Comparison of ENCODE assay signal across 11 cellular contexts in genomic region chr13:94154362-94154761, GRCh38.
DNase-seq lines count a peak whose midpoint lies in the region; FAIRE-seq and TF ChIP-seq lines count a peak whose summit lies in the region.
"Had no signal": no experiment of that assay in that cellular context is flagged by ENCODE, and none has a peak within 500 bp of the region (broad histone marks: within the 10 kb centered on the region; RNA-seq: fewer than 3 reads in every experiment).

No MANE protein-coding gene starts in this region.

- H3K27me3 Mint-ChIP-seq in activated T-helper 1 cell treated with anti-CD3 and anti-CD28 coated beads, Interleukin-12 subunit alpha, Interleukin-12 subunit beta, Interleukin-2, Interleukin-4 antibody, amounts not matched to agents 30 ng/mL and 10 ng/mL and 1 ng/mL, durations not matched to agents 14 hours and 24 hours and 36 hours (ENCODE audit: insufficient read depth), result peaks cover 2% of the 10 kb centered on the region

- H3K36me3 ChIP-seq in brain microvascular endothelial cell (replicated peaks), result no peaks in the 10 kb centered on the region
- H3K36me3 ChIP-seq in thyroid gland, result no peaks in the 10 kb centered on the region
- H3K36me3 ChIP-seq: HAP-1, heart left ventricle had no signal

- no peaks in the 10 kb centered on the region for H3K4me1 Mint-ChIP-seq in activated T-helper 1 cell treated with anti-CD3 and anti-CD28 coated beads, Interleukin-12 subunit alpha, Interleukin-12 subunit beta, Interleukin-2, Interleukin-4 antibody, amounts not matched to agents 30 ng/mL and 10 ng/mL and 1 ng/mL, durations not matched to agents 14 hours and 24 hours and 36 hours (ENCODE audit: low read depth)

- H3K4me3 ChIP-seq in brain microvascular endothelial cell (ENCODE audit: low read depth, low read length) (no peak overlapping the region), thyroid gland (replicated peaks in 1 of 3) (no peak overlapping the region)
- H3K4me3 ChIP-seq: HAP-1, heart left ventricle had no signal

- TF ChIP-seq POLR2A in thyroid gland (IDR thresholded peaks at IDR 0.05), result no peak

- H3K4me3 Mint-ChIP-seq in activated T-helper 1 cell treated with anti-CD3 and anti-CD28 coated beads, Interleukin-12 subunit alpha, Interleukin-12 subunit beta, Interleukin-2, Interleukin-4 antibody, amounts not matched to agents 30 ng/mL and 10 ng/mL and 1 ng/mL, durations not matched to agents 14 hours and 24 hours and 36 hours, result no peak overlapping the region

- in situ Hi-C loops in brain microvascular endothelial cell (cut with HindIII; ENCODE audit: low pct_ligation_motif_present, low sequenced_read_pairs), result no loop called here

- H3K9me3 Mint-ChIP-seq in activated T-helper 1 cell treated with anti-CD3 and anti-CD28 coated beads, Interleukin-12 subunit alpha, Interleukin-12 subunit beta, Interleukin-2, Interleukin-4 antibody, amounts not matched to agents 30 ng/mL and 10 ng/mL and 1 ng/mL, durations not matched to agents 14 hours and 24 hours and 36 hours, result no peaks in the 10 kb centered on the region

- H3K4me1 ChIP-seq in thyroid gland, result peaks cover 0 to 7% of the 10 kb centered on the region in 2 donors
- H3K4me1 ChIP-seq: HAP-1, heart left ventricle had no signal

- H3K36me3 Mint-ChIP-seq in activated T-helper 1 cell treated with anti-CD3 and anti-CD28 coated beads, Interleukin-12 subunit alpha, Interleukin-12 subunit beta, Interleukin-2, Interleukin-4 antibody, amounts not matched to agents 30 ng/mL and 10 ng/mL and 1 ng/mL, durations not matched to agents 14 hours and 24 hours and 36 hours (ENCODE audit: low read depth), result no peaks in the 10 kb centered on the region

- H3K27ac Mint-ChIP-seq in activated T-helper 1 cell treated with anti-CD3 and anti-CD28 coated beads, Interleukin-12 subunit alpha, Interleukin-12 subunit beta, Interleukin-2, Interleukin-4 antibody, amounts not matched to agents 30 ng/mL and 10 ng/mL and 1 ng/mL, durations not matched to agents 14 hours and 24 hours and 36 hours, result no peak overlapping the region

- no peak for FAIRE-seq in HTR-8/SVneo (lab: Jason Lieb, UNC)

- no peaks in the 10 kb centered on the region for H3K9me3 ChIP-seq in thyroid gland
- H3K9me3 ChIP-seq: HAP-1, heart left ventricle had no signal

- no peaks in the 10 kb centered on the region for H3K27me3 ChIP-seq in brain microvascular endothelial cell (replicated peaks)
- H3K27me3 ChIP-seq in thyroid gland, result no peaks in the 10 kb centered on the region
- H3K27me3 ChIP-seq: heart left ventricle had no signal

- intact Hi-C loops in thyroid gland (cut with DNase I), result no loop called here
- intact Hi-C loops in activated T-helper 1 cell treated with anti-CD3 and anti-CD28 coated beads, Interleukin-12 subunit alpha, Interleukin-12 subunit beta, Interleukin-2, Interleukin-4 antibody, amounts not matched to agents 30 ng/mL and 10 ng/mL and 1 ng/mL, durations not matched to agents 14 hours and 24 hours and 36 hours (cut with micrococcal nuclease), result no loop called here

- H3K27ac ChIP-seq in brain microvascular endothelial cell (no peak overlapping the region), thyroid gland (no peak overlapping the region)
- H3K27ac ChIP-seq: heart left ventricle had no signal

- DNase-seq in HTR-8/SVneo (ENCODE audit: insufficient read length, low spot score) (peak; percentile 3), brain microvascular endothelial cell (peak; percentile 32), kidney tubule cell (ENCODE audit: low spot score) (peak; percentile 2), thyroid gland (peak; percentile 80 to 84), T1000 (lab: John Stamatoyannopoulos, UW) (no peak), NCI-H2227 (lab: John Stamatoyannopoulos, UW; ENCODE audit: unreplicated experiment) (no peak)
- DNase-seq in activated T-helper 1 cell treated with anti-CD3 and anti-CD28 coated beads, Interleukin-12 subunit alpha, Interleukin-12 subunit beta, Interleukin-2, Interleukin-4 antibody, amounts not matched to agents 30 ng/mL and 10 ng/mL and 1 ng/mL, durations not matched to agents 14 hours and 24 hours and 36 hours (ENCODE audit: low spot score), result no peak
- DNase-seq: activated T-cell treated with anti-CD3 and anti-CD28 coated beads, Interleukin-2, amount 50 U/mL, for 1 hour; stimulated activated CD4-positive, alpha-beta T cell treated with anti-CD3 and anti-CD28 coated beads, Interleukin-12 subunit alpha, Interleukin-12 subunit beta, amount 100 ng/mL, for 4 hours had no signal

- TF ChIP-seq CTCF in brain microvascular endothelial cell (IDR thresholded peaks at IDR 0.05; ENCODE audit: low read depth, low read length, missing control alignments) (no peak), thyroid gland (IDR thresholded peaks at IDR 0.05) (no peak)

- WGBS in thyroid gland, 2 donors, result 21 to 24% methylated on average over 1 of the region's 1 CpG

Comparison
In these comparisons a context has a peak if more than half of its experiments do, and no peak if none do; other contexts are left out.
1. DNase-seq: peak in HTR-8/SVneo (single experiment), brain microvascular endothelial cell (single experiment), kidney tubule cell (single experiment) and thyroid gland (2 of 2); none in T1000 (single experiment), NCI-H2227 (single experiment) and activated T-helper 1 cell treated with anti-CD3 and anti-CD28 coated beads, Interleukin-12 subunit alpha, Interleukin-12 subunit beta, Interleukin-2, Interleukin-4 antibody, amounts not matched to agents 30 ng/mL and 10 ng/mL and 1 ng/mL, durations not matched to agents 14 hours and 24 hours and 36 hours (single experiment).